1 cellular context compared by ENCODE assay signal in the genomic region with DNA sequence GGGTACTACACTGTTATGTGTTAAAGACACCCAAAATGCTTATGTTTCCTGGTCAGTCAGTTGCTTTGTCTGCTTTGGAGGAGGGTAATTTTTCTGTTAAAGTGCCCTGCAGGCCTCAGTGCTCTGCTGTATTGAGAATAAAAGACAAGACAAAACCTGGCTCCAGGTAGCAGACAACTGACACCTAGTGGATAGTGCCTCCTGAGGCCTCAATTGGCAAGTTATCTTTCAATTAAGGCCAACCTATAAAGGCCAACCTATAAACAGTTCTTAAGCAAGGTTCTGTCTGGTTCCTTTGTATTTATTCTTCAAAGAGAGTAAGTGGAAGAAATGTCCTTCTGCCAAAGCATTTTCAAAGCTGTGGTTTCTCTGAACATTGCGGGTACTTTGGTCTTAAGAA.
TF ChIP-seq lines count a peak whose summit lies in the region.

No MANE protein-coding gene starts in this region.

TF ChIP-seq in HCT116, 20 proteins besides CTCF, POLR2A, EP300 and RAD21 (continued from another document):
- no peak for TF ChIP-seq ZFX (IDR thresholded peaks at IDR 0.05)
- no peak for TF ChIP-seq CBX3 (IDR thresholded peaks at IDR 0.05; ENCODE audit: low read depth)
- TF ChIP-seq, protein P1, sequence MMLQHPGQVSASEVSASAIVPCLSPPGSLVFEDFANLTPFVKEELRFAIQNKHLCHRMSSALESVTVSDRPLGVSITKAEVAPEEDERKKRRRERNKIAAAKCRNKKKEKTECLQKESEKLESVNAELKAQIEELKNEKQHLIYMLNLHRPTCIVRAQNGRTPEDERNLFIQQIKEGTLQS (IDR thresholded peaks at IDR 0.05), result no peak
- no peak for TF ChIP-seq EZH2 (IDR thresholded peaks at IDR 0.05)
- TF ChIP-seq, protein P2, sequence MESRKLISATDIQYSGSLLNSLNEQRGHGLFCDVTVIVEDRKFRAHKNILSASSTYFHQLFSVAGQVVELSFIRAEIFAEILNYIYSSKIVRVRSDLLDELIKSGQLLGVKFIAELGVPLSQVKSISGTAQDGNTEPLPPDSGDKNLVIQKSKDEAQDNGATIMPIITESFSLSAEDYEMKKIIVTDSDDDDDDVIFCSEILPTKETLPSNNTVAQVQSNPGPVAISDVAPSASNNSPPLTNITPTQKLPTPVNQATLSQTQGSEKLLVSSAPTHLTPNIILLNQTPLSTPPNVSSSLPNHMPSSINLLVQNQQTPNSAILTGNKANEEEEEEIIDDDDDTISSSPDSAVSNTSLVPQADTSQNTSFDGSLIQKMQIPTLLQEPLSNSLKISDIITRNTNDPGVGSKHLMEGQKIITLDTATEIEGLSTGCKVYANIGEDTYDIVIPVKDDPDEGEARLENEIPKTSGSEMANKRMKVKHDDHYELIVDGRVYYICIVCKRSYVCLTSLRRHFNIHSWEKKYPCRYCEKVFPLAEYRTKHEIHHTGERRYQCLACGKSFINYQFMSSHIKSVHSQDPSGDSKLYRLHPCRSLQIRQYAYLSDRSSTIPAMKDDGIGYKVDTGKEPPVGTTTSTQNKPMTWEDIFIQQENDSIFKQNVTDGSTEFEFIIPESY (IDR thresholded peaks at IDR 0.05; ENCODE audit: extremely low read depth, insufficient replicate concordance, low read length), result no peak
- TF ChIP-seq ELF1 (IDR thresholded peaks at IDR 0.05; ENCODE audit: borderline replicate concordance, low read depth), result no peak
- no peak for TF ChIP-seq FOSL1 (IDR thresholded peaks at IDR 0.05; ENCODE audit: low read depth)
- TF ChIP-seq, protein P3, sequence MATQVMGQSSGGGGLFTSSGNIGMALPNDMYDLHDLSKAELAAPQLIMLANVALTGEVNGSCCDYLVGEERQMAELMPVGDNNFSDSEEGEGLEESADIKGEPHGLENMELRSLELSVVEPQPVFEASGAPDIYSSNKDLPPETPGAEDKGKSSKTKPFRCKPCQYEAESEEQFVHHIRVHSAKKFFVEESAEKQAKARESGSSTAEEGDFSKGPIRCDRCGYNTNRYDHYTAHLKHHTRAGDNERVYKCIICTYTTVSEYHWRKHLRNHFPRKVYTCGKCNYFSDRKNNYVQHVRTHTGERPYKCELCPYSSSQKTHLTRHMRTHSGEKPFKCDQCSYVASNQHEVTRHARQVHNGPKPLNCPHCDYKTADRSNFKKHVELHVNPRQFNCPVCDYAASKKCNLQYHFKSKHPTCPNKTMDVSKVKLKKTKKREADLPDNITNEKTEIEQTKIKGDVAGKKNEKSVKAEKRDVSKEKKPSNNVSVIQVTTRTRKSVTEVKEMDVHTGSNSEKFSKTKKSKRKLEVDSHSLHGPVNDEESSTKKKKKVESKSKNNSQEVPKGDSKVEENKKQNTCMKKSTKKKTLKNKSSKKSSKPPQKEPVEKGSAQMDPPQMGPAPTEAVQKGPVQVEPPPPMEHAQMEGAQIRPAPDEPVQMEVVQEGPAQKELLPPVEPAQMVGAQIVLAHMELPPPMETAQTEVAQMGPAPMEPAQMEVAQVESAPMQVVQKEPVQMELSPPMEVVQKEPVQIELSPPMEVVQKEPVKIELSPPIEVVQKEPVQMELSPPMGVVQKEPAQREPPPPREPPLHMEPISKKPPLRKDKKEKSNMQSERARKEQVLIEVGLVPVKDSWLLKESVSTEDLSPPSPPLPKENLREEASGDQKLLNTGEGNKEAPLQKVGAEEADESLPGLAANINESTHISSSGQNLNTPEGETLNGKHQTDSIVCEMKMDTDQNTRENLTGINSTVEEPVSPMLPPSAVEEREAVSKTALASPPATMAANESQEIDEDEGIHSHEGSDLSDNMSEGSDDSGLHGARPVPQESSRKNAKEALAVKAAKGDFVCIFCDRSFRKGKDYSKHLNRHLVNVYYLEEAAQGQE (IDR thresholded peaks at IDR 0.05; ENCODE audit: low read depth), result no peak
- no peak for TF ChIP-seq ZNF274 (IDR thresholded peaks at IDR 0.05; ENCODE audit: low read depth, low read length)
- TF ChIP-seq TCF7L2 (IDR thresholded peaks at IDR 0.05; ENCODE audit: borderline replicate concordance, extremely low read depth, insufficient read depth, insufficient read length), result no peak
- no peak for TF ChIP-seq POLR2AphosphoS5 (IDR thresholded peaks at IDR 0.05; ENCODE audit: low read depth, low read length)
TF ChIP-seq in HCT116: peak in this region for 0.
